Comparison of ENCODE assay signal across 8 cellular contexts in genomic region chr11:14891143-14892035, GRCh38. TPM values are rescaled to one million over a fixed set of nuclear protein-coding genes. Genes with fewer than 3 reads are reported as not detected.
DNase-seq lines count a peak whose midpoint lies in the region; TF ChIP-seq lines count a peak whose summit lies in the region.

No MANE protein-coding gene starts in this region.

- H3K36me3 ChIP-seq in endocrine pancreas (ENCODE audit: control insufficient read depth, insufficient read depth, low read length): no peaks in the 10 kb centered on the region

- DNase-seq in COR-L47 (lab: John Stamatoyannopoulos, UW): peak; percentile 86
- DNase-seq in GM20000 (ENCODE audit: low spot score): peak; percentile 83
- DNase-seq in HS-5 (ENCODE audit: low read depth): peak; percentile 68
- DNase-seq in NOMO-1 treated with dmso at 0.1 percent for 144 hours (lab: John Stamatoyannopoulos, UW; ENCODE audit: unreplicated experiment): peak; percentile 84
- peak; percentile 93 for DNase-seq in activated CD8-positive, alpha-beta memory T cell treated with anti-CD3 and anti-CD28 coated beads, Interleukin-2, amount 50 U/mL, for 1 hour (ENCODE audit: extremely low read depth)
- peak; percentile 68 to 86 for DNase-seq in mesothelial cell of epicardium (ENCODE audit: low spot score in 2 of 2, unreplicated experiment in 2 of 2)
- peak; percentile 65 for DNase-seq in stimulated activated CD8-positive, alpha-beta memory T cell treated with anti-CD3 and anti-CD28 coated beads, Interleukin-15, amount 100 ng/mL, for 24 hours (ENCODE audit: low read depth)

- peaks cover 3% of the 10 kb centered on the region for H3K4me1 ChIP-seq in endocrine pancreas (ENCODE audit: control insufficient read depth, insufficient read depth, low read length)

- H3K27me3 Mint-ChIP-seq in mesothelial cell of epicardium (ENCODE audit: low read depth): no peaks in the 10 kb centered on the region

- H3K27ac Mint-ChIP-seq in mesothelial cell of epicardium: peak overlapping the region; percentile 82

- no peaks in the 10 kb centered on the region for H3K9me3 ChIP-seq in endocrine pancreas (ENCODE audit: control insufficient read depth, low read length)

- H3K9ac ChIP-seq in endocrine pancreas (ENCODE audit: control insufficient read depth, insufficient read depth, low read length): peak overlapping the region; percentile 95

- H3K4me3 ChIP-seq in endocrine pancreas (ENCODE audit: control insufficient read depth, insufficient read depth, low read length): peak overlapping the region; percentile 89

- H3K4me3 Mint-ChIP-seq in mesothelial cell of epicardium: peak overlapping the region; percentile 86

- no peaks in the 10 kb centered on the region for H3K27me3 ChIP-seq in endocrine pancreas (ENCODE audit: control insufficient read depth, insufficient read depth, low read length)

- peaks cover 10% of the 10 kb centered on the region for H3K9me3 Mint-ChIP-seq in mesothelial cell of epicardium

- H3K36me3 Mint-ChIP-seq in mesothelial cell of epicardium: no peaks in the 10 kb centered on the region

- no peak for TF ChIP-seq CTCF in GM20000 (IDR thresholded peaks at IDR 0.05; ENCODE audit: extremely low read depth, missing control alignments)
- TF ChIP-seq CTCF in mesothelial cell of epicardium (IDR thresholded peaks at IDR 0.05; ENCODE audit: unreplicated experiment): no peak

- H3K4me1 Mint-ChIP-seq in mesothelial cell of epicardium: peaks cover 33% of the 10 kb centered on the region

RNA-seq across cellular contexts. Expression of gene CYP2R1, which starts 0.6 kb away (rescaled TPM):
- 12.8 to 15.5 TPM (median 13.8 TPM) in 3 replicates for total RNA-seq in mesothelial cell of epicardium

Comparison
In these comparisons a context has a peak if more than half of its experiments do, and no peak if none do; other contexts are left out.
1. Peak in every context shown above with its lines: DNase-seq and H3K4me3 ChIP-seq.